ENCODE assay signal across 8 cellular contexts in the genomic region with DNA sequence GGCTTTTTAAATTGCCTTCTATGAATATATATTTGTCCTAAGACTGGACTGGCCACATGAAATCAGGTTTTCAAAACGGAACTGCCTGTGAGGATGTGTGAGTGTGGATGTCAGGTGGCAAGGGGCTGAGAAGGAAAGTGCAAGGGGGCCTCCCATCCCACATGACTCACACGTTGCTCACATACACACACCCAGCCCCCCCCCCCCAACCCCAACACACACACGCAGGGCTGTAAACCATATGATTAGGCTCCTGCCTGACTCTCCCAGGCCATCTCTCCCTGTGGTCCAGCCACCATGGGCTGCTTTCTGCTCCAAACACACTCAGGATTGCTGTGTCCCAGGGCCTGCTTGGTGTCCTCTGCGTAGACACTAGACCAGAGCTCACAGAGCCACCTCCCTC. TPM values are rescaled to one million over a fixed set of nuclear protein-coding genes. Genes with fewer than 3 reads are reported as not detected.
DNase-seq lines count a peak whose midpoint lies in the region; ATAC-seq, FAIRE-seq and TF ChIP-seq lines count a peak whose summit lies in the region.

No MANE protein-coding gene starts in this region.

- ATAC-seq in activated T-cell treated with anti-CD3 and anti-CD28 coated beads, Interleukin-2, amount 50 U/mL, for 4 hours, result peak; percentile 88 to 92
- no peak for ATAC-seq in GM19397 (IDR thresholded peaks at IDR 0.05; ENCODE audit: unreplicated experiment)

- H3K27ac ChIP-seq in keratinocyte (ENCODE audit: control insufficient read depth, insufficient read depth, low read length), result peak overlapping the region; percentile 74

- peak overlapping the region; percentile 36 for H2AFZ ChIP-seq in keratinocyte (ENCODE audit: control insufficient read depth, low read length)

- no peak for FAIRE-seq in keratinocyte (lab: Jason Lieb, UNC)

- H3K36me3 ChIP-seq in keratinocyte (ENCODE audit: control insufficient read depth in 2 of 2, extremely low read depth in 1 of 2, insufficient read depth in 2 of 2, low read length in 2 of 2), result no peaks in the 10 kb centered on the region

- peaks cover 25% of the 10 kb centered on the region for H3K4me1 ChIP-seq in keratinocyte (ENCODE audit: control insufficient read depth, extremely low read depth, insufficient read depth, low read length)

- no peaks in the 10 kb centered on the region for H3K9me3 Mint-ChIP-seq in activated T-cell treated with anti-CD3 and anti-CD28 coated beads, Interleukin-2, amount 50 U/mL, for 4 hours

- H3K9me3 ChIP-seq in keratinocyte (ENCODE audit: control insufficient read depth, low read depth, low read length), result no peaks in the 10 kb centered on the region

- H3K36me3 Mint-ChIP-seq in activated T-cell treated with anti-CD3 and anti-CD28 coated beads, Interleukin-2, amount 50 U/mL, for 4 hours (ENCODE audit: insufficient read depth), result no peaks in the 10 kb centered on the region

- H4K20me1 ChIP-seq in keratinocyte (ENCODE audit: control insufficient read depth, extremely low read depth, insufficient read depth, low read length), result no peaks in the 10 kb centered on the region

- no peak for TF ChIP-seq CTCF in keratinocyte (optimal IDR thresholded peaks at IDR 0.05 in 1 of 3, IDR thresholded peaks at IDR 0.05 in 1 of 3, conservative IDR thresholded peaks at IDR 0.05 in 1 of 3; ENCODE audit: extremely low read depth in 1 of 3, insufficient read depth in 2 of 3, low read length in 3 of 3)

- no peaks in the 10 kb centered on the region for H3K27me3 Mint-ChIP-seq in activated T-cell treated with anti-CD3 and anti-CD28 coated beads, Interleukin-2, amount 50 U/mL, for 4 hours (ENCODE audit: low read depth)

- DNase-seq in NCI-H1436 (lab: John Stamatoyannopoulos, UW) (peak; percentile 12), NCI-H1436 treated with DMSO at 0.1 percent for 48 hours (lab: John Stamatoyannopoulos, UW) (no peak), M059J (ENCODE audit: low read depth) (peak; percentile 74), keratinocyte (ENCODE audit: low read depth, low spot score) (no peak), NCI-H187 treated with DMSO at 0.1 percent for 48 hours (lab: John Stamatoyannopoulos, UW) (no peak)
- DNase-seq in activated T-cell treated with anti-CD3 and anti-CD28 coated beads, Interleukin-2, amount 50 U/mL, for 4 hours, result peak; percentile 10
- DNase-seq in stimulated activated CD8-positive, alpha-beta memory T cell treated with anti-CD3 and anti-CD28 coated beads, Interleukin-7, amount 100 ng/mL, for 4 hours (ENCODE audit: low read depth in 2 of 2), result peak; percentile 20 to 33

- H3K9ac ChIP-seq in keratinocyte (ENCODE audit: control insufficient read depth, extremely low read depth, insufficient read depth, low read length), result peak overlapping the region; percentile 72

- H3K4me2 ChIP-seq in keratinocyte (ENCODE audit: control insufficient read depth, extremely low read depth, insufficient read depth, low read depth, low read length), result peak overlapping the region; percentile 63

- peak overlapping the region; percentile 31 for H3K4me3 Mint-ChIP-seq in activated T-cell treated with anti-CD3 and anti-CD28 coated beads, Interleukin-2, amount 50 U/mL, for 4 hours

- dilution Hi-C loops in keratinocyte (cut with MboI; ENCODE audit: extremely low pct_ligation_motif_present, low sequenced_read_pairs), result no loop called here

- H3K4me1 Mint-ChIP-seq in activated T-cell treated with anti-CD3 and anti-CD28 coated beads, Interleukin-2, amount 50 U/mL, for 4 hours (ENCODE audit: low read depth), result peaks cover 11% of the 10 kb centered on the region

- no peaks in the 10 kb centered on the region for H3K79me2 ChIP-seq in keratinocyte (ENCODE audit: control insufficient read depth, insufficient read depth, low read length)

- H3K9me1 ChIP-seq in keratinocyte (ENCODE audit: control insufficient read depth, extremely low read depth, insufficient read depth, low read length), result no peaks in the 10 kb centered on the region

- H3K27me3 ChIP-seq in keratinocyte (ENCODE audit: control insufficient read depth, extremely low read depth, insufficient read depth, low read length), result no peaks in the 10 kb centered on the region

- no peak overlapping the region for H3K4me3 ChIP-seq in keratinocyte (ENCODE audit: control insufficient read depth in 2 of 3, extremely low read depth in 1 of 3, insufficient read depth in 2 of 3, low read depth in 1 of 3, low read length in 3 of 3)

RNA-seq across cellular contexts. Expression of a gene that starts 22.4 kb away (rescaled TPM):
- total RNA-seq in M059J (2014; rRNA removed; shearing (Covaris generic)), result 163 and 182 TPM in 2 replicates
- total RNA-seq in activated T-cell treated with anti-CD3 and anti-CD28 coated beads, Interleukin-2, amount 50 U/mL, for 4 hours, result 10 to 100 TPM; 33.5 to 40.1 (median 34.6) TPM
- polyA plus RNA-seq in keratinocyte, result 176 to 333 TPM (median 314 TPM) in 3 replicates
- 49.5 TPM for polyA plus RNA-seq in keratinocyte (2011; ENCODE audit: low read depth)
- polyA plus RNA-seq in keratinocyte (2011; cell fraction: cytosol; rRNA removed), result 95.6 and 188 TPM in 2 replicates
- polyA plus RNA-seq in keratinocyte (2011; cell fraction: nucleus; rRNA removed), result 471 and 566 TPM in 2 replicates
- 88.8 and 134 TPM in 2 replicates for polyA plus RNA-seq in keratinocyte (2012; ENCODE audit: low replicate concordance)
- 33.9 to 122 TPM (median 120 TPM) in 3 replicates for polyA minus RNA-seq in keratinocyte
- polyA minus RNA-seq in keratinocyte (2011; cell fraction: cytosol; rRNA and poly(A)+ RNA removed), result 73.1 TPM
- polyA minus RNA-seq in keratinocyte (2011; cell fraction: nucleus; rRNA and poly(A)+ RNA removed), result 161 and 310 TPM in 2 replicates

Comparison
In these comparisons a context has a peak if more than half of its experiments do, and no peak if none do; other contexts are left out.
1. DNase-seq: peak in NCI-H1436 (single experiment), M059J (single experiment), activated T-cell treated with anti-CD3 and anti-CD28 coated beads, Interleukin-2, amount 50 U/mL, for 4 hours (single experiment) and stimulated activated CD8-positive, alpha-beta memory T cell treated with anti-CD3 and anti-CD28 coated beads, Interleukin-7, amount 100 ng/mL, for 4 hours (2 of 2); none in NCI-H1436 treated with DMSO at 0.1 percent for 48 hours (single experiment), keratinocyte (single experiment) and NCI-H187 treated with DMSO at 0.1 percent for 48 hours (single experiment).